ENCODE assay signal across 1 cellular context in the genomic region with DNA sequence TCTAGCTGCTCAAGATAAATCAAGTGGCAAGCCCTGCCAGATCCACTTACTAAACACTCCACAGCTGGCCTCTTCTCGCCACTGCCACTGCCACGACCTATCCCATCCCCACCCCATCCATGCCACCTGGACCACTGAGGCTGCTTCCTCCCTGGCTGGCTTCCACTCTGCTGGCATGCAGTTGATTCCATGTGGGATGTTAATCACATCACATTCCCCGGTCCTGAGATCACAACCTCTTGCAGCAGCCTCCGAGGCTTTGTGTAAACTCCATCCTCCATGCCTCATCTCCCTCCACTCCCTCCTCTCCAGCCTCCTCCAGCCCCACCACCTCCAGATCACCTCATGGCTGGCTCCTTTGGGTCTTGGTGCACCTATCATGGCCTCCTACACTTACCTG.
A peak's percentile ranks its signal among the peaks of the same experiment; 100 is the strongest.
TF ChIP-seq lines count a peak whose summit lies in the region.

No MANE protein-coding gene starts in this region.

TF ChIP-seq in IMR-90, 13 proteins besides CTCF, POLR2A, EP300 and RAD21:
- TF ChIP-seq CHD1 (IDR thresholded peaks at IDR 0.05; ENCODE audit: low read depth, low read length) (no peak), MAZ (IDR thresholded peaks at IDR 0.05; ENCODE audit: borderline replicate concordance, low read depth, low read length) (peak; percentile 38; the same call in 1 of the 2 replicates), CEBPB (IDR thresholded peaks at IDR 0.05; ENCODE audit: low read depth, low read length) (peak; percentile 77)
- TF ChIP-seq, protein P1, sequence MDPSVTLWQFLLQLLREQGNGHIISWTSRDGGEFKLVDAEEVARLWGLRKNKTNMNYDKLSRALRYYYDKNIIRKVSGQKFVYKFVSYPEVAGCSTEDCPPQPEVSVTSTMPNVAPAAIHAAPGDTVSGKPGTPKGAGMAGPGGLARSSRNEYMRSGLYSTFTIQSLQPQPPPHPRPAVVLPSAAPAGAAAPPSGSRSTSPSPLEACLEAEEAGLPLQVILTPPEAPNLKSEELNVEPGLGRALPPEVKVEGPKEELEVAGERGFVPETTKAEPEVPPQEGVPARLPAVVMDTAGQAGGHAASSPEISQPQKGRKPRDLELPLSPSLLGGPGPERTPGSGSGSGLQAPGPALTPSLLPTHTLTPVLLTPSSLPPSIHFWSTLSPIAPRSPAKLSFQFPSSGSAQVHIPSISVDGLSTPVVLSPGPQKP (IDR thresholded peaks at IDR 0.05; ENCODE audit: borderline replicate concordance, low read depth, low read length): no peak
TF ChIP-seq in IMR-90: peak in this region for 2.
